1 cellular context compared by ENCODE assay signal in genomic region chr16:85444879-85445778, GRCh38.
TF ChIP-seq lines count a peak whose summit lies in the region.

No MANE protein-coding gene starts in this region.

TF ChIP-seq in SK-N-SH, 30 proteins besides CTCF, POLR2A, EP300 and RAD21 (continued from another document):
- TF ChIP-seq RCOR1 (IDR thresholded peaks at IDR 0.05; ENCODE audit: low read length) (peak; percentile 77; the same call in 1 of the 2 replicates), NRF1 (IDR thresholded peaks at IDR 0.05; ENCODE audit: low read depth, low read length) (no peak), USF1 (IDR thresholded peaks at IDR 0.05; ENCODE audit: borderline replicate concordance, low read depth) (no peak), IRF3 (IDR thresholded peaks at IDR 0.05; ENCODE audit: low read depth, low read length) (no peak), CHD2 (IDR thresholded peaks at IDR 0.05; ENCODE audit: low read length, partially characterized antibody) (no peak), ZBTB33 (IDR thresholded peaks at IDR 0.05; ENCODE audit: borderline replicate concordance, low read depth) (no peak), TCF12 (IDR thresholded peaks at IDR 0.05) (no peak), FOXJ3 (CRISPR knock-in tag; IDR thresholded peaks at IDR 0.05) (peak; percentile 73), GATA2 (CRISPR knock-in tag; IDR thresholded peaks at IDR 0.05) (peak; percentile 60; the same call in 1 of the 2 replicates)
